ENCODE assay signal across 35 cellular contexts in genomic region chr13:87368639-87369038, GRCh38.
DNase-seq lines count a peak whose midpoint lies in the region; ATAC-seq, FAIRE-seq and TF ChIP-seq lines count a peak whose summit lies in the region.
"Had no signal": no experiment of that assay in that cellular context is flagged by ENCODE, and none has a peak within 500 bp of the region (broad histone marks: within the 10 kb centered on the region; RNA-seq: fewer than 3 reads in every experiment).

No MANE protein-coding gene starts in this region.

- intact Hi-C loops in OCI-LY7 (cut with micrococcal nuclease; ENCODE audit: unreplicated experiment): no loop called here

- no peaks in the 10 kb centered on the region for H3K9me2 ChIP-seq in OCI-LY7 (ENCODE audit: insufficient read depth, low read length)

- no peaks in the 10 kb centered on the region for H3K4me1 ChIP-seq in OCI-LY7 (ENCODE audit: insufficient read depth, low read length, poor library complexity, severe bottlenecking)
- H3K4me1 ChIP-seq: A549; BE2C; BLaER1; BLaER1 treated with 17β-estradiol and CSF1 and Interleukin-3, amounts not matched to agents 10 nM and 100 nM; Caco-2 had no signal

- no peaks in the 10 kb centered on the region for H3K9me3 ChIP-seq in OCI-LY7 (ENCODE audit: low read length)
- H3K9me3 ChIP-seq: A549; BE2C; BLaER1; BLaER1 treated with 17β-estradiol and CSF1 and Interleukin-3, amounts not matched to agents 10 nM and 100 nM; Caco-2 had no signal

- H3K4me3 ChIP-seq in OCI-LY7 (ENCODE audit: low read depth, low read length, poor library complexity, severe bottlenecking): no peak overlapping the region
- H3K4me3 ChIP-seq: A549; BLaER1; BLaER1 treated with 17β-estradiol and CSF1 and Interleukin-3, amounts not matched to agents 10 nM and 100 nM had no signal

- DNase-seq in H54 (ENCODE audit: insufficient read length, low spot score) (no peak), NCI-H69 (lab: John Stamatoyannopoulos, UW) (peak; percentile 70), OCI-LY7 (ENCODE audit: low spot score) (no peak), left lobe of liver (ENCODE audit: low spot score) (no peak), GM10266 (ENCODE audit: extremely low spot score) (no peak), hepatic stellate cell (ENCODE audit: low spot score) (no peak)
- DNase-seq: 8988T; ACHN; AML-193; BE2C; C1 segment of cervical spinal cord; Caco-2; Calu3; CD4-positive, alpha-beta memory T cell; CD4-positive, alpha-beta T cell; CD4-positive, CD25-positive, alpha-beta regulatory T cell; CD8-positive, alpha-beta memory T cell; CD8-positive, alpha-beta T cell; COR-L47; DMS 273 treated with DMSO at 0.1 percent for 48 hours; DMS153; DMS53; DMS79; DMS79 treated with DMSO at 0.1 percent for 48 hours; DND-41; EL had no signal

- BruUV-seq in OCI-LY7 (replicated peaks; lab: Mats Ljungman, UMichigan): no TSS peak

- no peaks in the 10 kb centered on the region for H3K79me2 ChIP-seq in OCI-LY7 (ENCODE audit: insufficient read depth, low read depth, low read length)

- ATAC-seq in left lobe of liver (peak; percentile 80), GM18867 (IDR thresholded peaks at IDR 0.05; ENCODE audit: unreplicated experiment) (no peak), GM21825 (IDR thresholded peaks at IDR 0.05; ENCODE audit: unreplicated experiment) (no peak)
- ATAC-seq: A549; CD8-positive, alpha-beta T cell had no signal

- 0 out of 2 replicates have a peak overlapping the region, but pooled peaks have one; percentile 26 for H2AFZ ChIP-seq in OCI-LY7 (ENCODE audit: low read length)

- CTCF ChIA-PET in OCI-LY7 (lab: Charles Lee; ENCODE audit: unreplicated experiment): no interaction called here

- H3K4me2 ChIP-seq in OCI-LY7 (ENCODE audit: low read length): no peak overlapping the region
- H3K4me2 ChIP-seq: A549; BLaER1; BLaER1 treated with 17β-estradiol and CSF1 and Interleukin-3, amounts not matched to agents 10 nM and 100 nM had no signal

- H3K36me3 ChIP-seq in OCI-LY7 (ENCODE audit: insufficient read depth, low read length): no peaks in the 10 kb centered on the region
- H3K36me3 ChIP-seq: BE2C; BLaER1; BLaER1 treated with 17β-estradiol and CSF1 and Interleukin-3, amounts not matched to agents 10 nM and 100 nM had no signal

- H3K27ac ChIP-seq in OCI-LY7 (ENCODE audit: low read depth, low read length, poor library complexity, severe bottlenecking): no peak overlapping the region
- H3K27ac ChIP-seq: 22Rv1; A549; BLaER1; BLaER1 treated with 17β-estradiol and CSF1 and Interleukin-3, amounts not matched to agents 10 nM and 100 nM; C4-2B had no signal

- FAIRE-seq in H54 (lab: Jason Lieb, UNC): peak; percentile 36
- FAIRE-seq: A204.1, A549, D721Med had no signal

- no peaks in the 10 kb centered on the region for H4K20me1 ChIP-seq in OCI-LY7 (ENCODE audit: insufficient read depth, low read length)
- H4K20me1 ChIP-seq: BLaER1; BLaER1 treated with 17β-estradiol and CSF1 and Interleukin-3, amounts not matched to agents 10 nM and 100 nM had no signal

- POLR2A ChIA-PET in OCI-LY7 (lab: Charles Lee): interaction anchor here (1.0 to 1.3 kb wide), 2 partner anchors 9 to 29 kb away, joined by 3 read pairs; no protein-coding TSS in a partner anchor

- TF ChIP-seq POLR2A in H54 (IDR thresholded peaks at IDR 0.05; ENCODE audit: low read depth, low read length): no peak

- no peak for TF ChIP-seq CTCF in OCI-LY7 (conservative IDR thresholded peaks at IDR 0.05; ENCODE audit: low read length)
- TF ChIP-seq CTCF in GM10266 (IDR thresholded peaks at IDR 0.05; ENCODE audit: control insufficient read depth, insufficient read depth, low read depth, missing control alignments): no peak
